Comparison of ENCODE assay signal across 29 cellular contexts in genomic region chr18:65255417-65255816, GRCh38.
"Had no signal": no experiment of that assay in that cellular context is flagged by ENCODE, and none has a peak within 500 bp of the region (broad histone marks: within the 10 kb centered on the region; RNA-seq: fewer than 3 reads in every experiment).

No MANE protein-coding gene starts in this region.

- H3K9me3 Mint-ChIP-seq: neural crest cell had no signal

- H3K4me1 ChIP-seq: gastroesophageal sphincter, heart left ventricle, testis, uterus had no signal

- H3K27me3 Mint-ChIP-seq: activated naive CD4-positive, alpha-beta T cell treated with anti-CD3 and anti-CD28 coated beads, Interleukin-2, amount 10 ng/mL, durations not matched to agents 7 days and 5 days; naive thymus-derived CD4-positive, alpha-beta T cell; T-helper 17 cell had no signal

- ATAC-seq: activated CD4-positive, CD25-positive, alpha-beta regulatory T cell treated with anti-CD3 and anti-CD28 coated beads, Interleukin-2, amount 50 U/mL, for 24 hours; gastroesophageal sphincter; heart left ventricle; naive thymus-derived CD4-positive, alpha-beta T cell; sciatic nerve; stimulated activated naive CD8-positive, alpha-beta T cell treated with anti-CD3 and anti-CD28 coated beads, Interleukin-15, Interleukin-2, amounts not matched to agents 100 U/mL and 50 U/mL, for 24 hours; T-helper 17 cell had no signal

- H3K27ac Mint-ChIP-seq: activated naive CD4-positive, alpha-beta T cell treated with anti-CD3 and anti-CD28 coated beads, Interleukin-2, amount 10 ng/mL, durations not matched to agents 7 days and 5 days; activated T-helper 1 cell treated with anti-CD3 and anti-CD28 coated beads, Interleukin-12 subunit alpha, Interleukin-12 subunit beta, Interleukin-2, Interleukin-4 antibody, amounts not matched to agents 30 ng/mL and 10 ng/mL and 1 ng/mL, durations not matched to agents 14 hours and 24 hours and 36 hours; naive thymus-derived CD4-positive, alpha-beta T cell; T-helper 17 cell had no signal

- H3K36me3 Mint-ChIP-seq: activated naive CD4-positive, alpha-beta T cell treated with anti-CD3 and anti-CD28 coated beads, Interleukin-2, amount 10 ng/mL, durations not matched to agents 7 days and 5 days; naive thymus-derived CD4-positive, alpha-beta T cell had no signal

- H3K4me3 ChIP-seq: coronary artery, dorsolateral prefrontal cortex, gastroesophageal sphincter, heart left ventricle, skin epidermis, testis, uterus had no signal

- H3K36me3 ChIP-seq: brain microvascular endothelial cell, gastroesophageal sphincter, heart left ventricle, uterus, WERI-Rb-1 had no signal

- H3K4me3 Mint-ChIP-seq: activated naive CD4-positive, alpha-beta T cell treated with anti-CD3 and anti-CD28 coated beads, Interleukin-2, amount 10 ng/mL, durations not matched to agents 7 days and 5 days; activated T-helper 1 cell treated with anti-CD3 and anti-CD28 coated beads, Interleukin-12 subunit alpha, Interleukin-12 subunit beta, Interleukin-2, Interleukin-4 antibody, amounts not matched to agents 30 ng/mL and 10 ng/mL and 1 ng/mL, durations not matched to agents 14 hours and 24 hours and 36 hours; naive thymus-derived CD4-positive, alpha-beta T cell; neural crest cell; T-helper 17 cell had no signal

- DNase-seq: activated CD4-positive, alpha-beta T cell treated with anti-CD3 and anti-CD28 coated beads for 48 hours; activated CD4-positive, alpha-beta T cell treated with anti-CD3 and anti-CD28 coated beads, Interleukin-2, amount 50 U/mL, for 48 hours; activated CD8-positive, alpha-beta memory T cell treated with anti-CD3 and anti-CD28 coated beads for 24 hours; activated gamma-delta T cell; activated naive CD4-positive, alpha-beta T cell treated with anti-CD3 and anti-CD28 coated beads, Interleukin-2, amount 10 ng/mL, durations not matched to agents 7 days and 5 days; amniotic stem cell; brain microvascular endothelial cell; dorsolateral prefrontal cortex; effector memory CD4-positive, alpha-beta T cell; heart left ventricle; hypothalamus; midbrain; naive thymus-derived CD4-positive, alpha-beta T cell; stimulated activated CD4-positive, alpha-beta T cell treated with anti-CD3 and anti-CD28 coated beads, Interleukin-12 subunit alpha, Interleukin-12 subunit beta, amount 100 ng/mL, for 4 hours; stimulated activated CD4-positive, alpha-beta T cell treated with anti-CD3 and anti-CD28 coated beads, Interleukin-4, amount 100 ng/mL, for 1 hour; stimulated activated naive CD8-positive, alpha-beta T cell treated with anti-CD3 and anti-CD28 coated beads, Interleukin-15, Interleukin-2, amounts not matched to agents 100 U/mL and 50 U/mL, for 24 hours; T-helper 17 cell; T1000; testis; trophoblast cell; uterus; WERI-Rb-1 had no signal

- H3K27ac ChIP-seq: brain microvascular endothelial cell, coronary artery, dorsolateral prefrontal cortex, gastroesophageal sphincter, heart left ventricle, skin epidermis, testis, uterus, WERI-Rb-1 had no signal

- H3K9me3 ChIP-seq: gastroesophageal sphincter, heart left ventricle, testis, uterus had no signal

- H3K27me3 ChIP-seq: brain microvascular endothelial cell, dorsolateral prefrontal cortex, gastroesophageal sphincter, heart left ventricle, testis, uterus had no signal

- H3K4me1 Mint-ChIP-seq: activated naive CD4-positive, alpha-beta T cell treated with anti-CD3 and anti-CD28 coated beads, Interleukin-2, amount 10 ng/mL, durations not matched to agents 7 days and 5 days; naive thymus-derived CD4-positive, alpha-beta T cell; T-helper 17 cell had no signal
